In the genomic region with DNA sequence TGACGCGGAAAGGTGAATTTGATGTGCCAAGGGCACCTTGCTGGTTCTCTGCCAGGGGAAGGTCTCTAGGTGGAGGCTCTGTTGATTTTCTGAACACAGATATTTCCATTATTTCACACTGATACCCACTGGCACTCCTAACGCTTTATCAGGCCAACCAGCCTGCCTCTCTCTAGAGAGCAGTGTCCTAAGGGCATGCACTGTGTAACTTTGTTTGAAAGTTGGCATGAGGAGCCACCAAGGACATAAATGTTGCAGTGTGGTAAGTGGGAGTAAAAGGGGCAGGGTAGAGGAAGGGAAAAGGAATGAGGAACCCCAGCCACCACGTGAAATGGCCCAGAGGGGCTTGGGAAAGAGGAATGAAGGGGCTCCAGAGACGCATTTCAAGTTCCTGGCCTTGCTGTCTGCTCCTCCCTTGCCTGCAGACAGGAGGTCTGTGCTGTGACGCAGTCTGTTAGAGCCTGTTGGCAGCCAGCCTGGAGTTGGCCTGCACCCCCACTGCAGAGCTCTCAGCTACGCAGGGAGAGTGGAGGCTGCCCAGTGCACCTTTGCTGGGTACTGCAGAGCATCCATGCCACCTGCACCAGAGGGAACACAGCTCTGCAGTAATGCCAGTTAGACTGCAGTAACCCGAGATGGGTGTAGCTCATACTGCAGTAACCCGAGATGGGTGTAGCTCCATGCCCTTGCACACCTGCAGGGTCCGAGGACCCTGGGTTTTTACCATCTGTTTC, we compare ENCODE assay signal across 1 cellular context.
TF ChIP-seq lines count a peak whose summit lies in the region.

No MANE protein-coding gene starts in this region.

TF ChIP-seq in SK-N-SH, 30 proteins besides CTCF, POLR2A, EP300 and RAD21 (continued from another document):
- TF ChIP-seq, protein P1, sequence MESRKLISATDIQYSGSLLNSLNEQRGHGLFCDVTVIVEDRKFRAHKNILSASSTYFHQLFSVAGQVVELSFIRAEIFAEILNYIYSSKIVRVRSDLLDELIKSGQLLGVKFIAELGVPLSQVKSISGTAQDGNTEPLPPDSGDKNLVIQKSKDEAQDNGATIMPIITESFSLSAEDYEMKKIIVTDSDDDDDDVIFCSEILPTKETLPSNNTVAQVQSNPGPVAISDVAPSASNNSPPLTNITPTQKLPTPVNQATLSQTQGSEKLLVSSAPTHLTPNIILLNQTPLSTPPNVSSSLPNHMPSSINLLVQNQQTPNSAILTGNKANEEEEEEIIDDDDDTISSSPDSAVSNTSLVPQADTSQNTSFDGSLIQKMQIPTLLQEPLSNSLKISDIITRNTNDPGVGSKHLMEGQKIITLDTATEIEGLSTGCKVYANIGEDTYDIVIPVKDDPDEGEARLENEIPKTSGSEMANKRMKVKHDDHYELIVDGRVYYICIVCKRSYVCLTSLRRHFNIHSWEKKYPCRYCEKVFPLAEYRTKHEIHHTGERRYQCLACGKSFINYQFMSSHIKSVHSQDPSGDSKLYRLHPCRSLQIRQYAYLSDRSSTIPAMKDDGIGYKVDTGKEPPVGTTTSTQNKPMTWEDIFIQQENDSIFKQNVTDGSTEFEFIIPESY (IDR thresholded peaks at IDR 0.05; ENCODE audit: borderline replicate concordance, low read depth) = no peak
- TF ChIP-seq NFIC (IDR thresholded peaks at IDR 0.05; ENCODE audit: borderline replicate concordance) (peak; percentile 86), SIN3A (IDR thresholded peaks at IDR 0.05; ENCODE audit: borderline replicate concordance, low read depth, low read length) (no peak), GATA2 (CRISPR knock-in tag; IDR thresholded peaks at IDR 0.05) (peak; percentile 39; the same call in 1 of the 2 replicates), FOXJ3 (CRISPR knock-in tag; IDR thresholded peaks at IDR 0.05) (no peak), TCF12 (IDR thresholded peaks at IDR 0.05) (peak; percentile 25; the same call in 1 of the 2 replicates), MEF2A (IDR thresholded peaks at IDR 0.05; ENCODE audit: borderline replicate concordance, low read depth) (no peak), NRF1 (IDR thresholded peaks at IDR 0.05; ENCODE audit: low read depth, low read length) (no peak), FOSL2 (IDR thresholded peaks at IDR 0.05; ENCODE audit: borderline replicate concordance, low read depth) (no peak), CHD2 (IDR thresholded peaks at IDR 0.05; ENCODE audit: low read length, partially characterized antibody) (peak; percentile 29)
- TF ChIP-seq, protein P2, sequence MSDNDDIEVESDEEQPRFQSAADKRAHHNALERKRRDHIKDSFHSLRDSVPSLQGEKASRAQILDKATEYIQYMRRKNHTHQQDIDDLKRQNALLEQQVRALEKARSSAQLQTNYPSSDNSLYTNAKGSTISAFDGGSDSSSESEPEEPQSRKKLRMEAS (IDR thresholded peaks at IDR 0.05; ENCODE audit: low read depth) = no peak
- TF ChIP-seq, protein P3, sequence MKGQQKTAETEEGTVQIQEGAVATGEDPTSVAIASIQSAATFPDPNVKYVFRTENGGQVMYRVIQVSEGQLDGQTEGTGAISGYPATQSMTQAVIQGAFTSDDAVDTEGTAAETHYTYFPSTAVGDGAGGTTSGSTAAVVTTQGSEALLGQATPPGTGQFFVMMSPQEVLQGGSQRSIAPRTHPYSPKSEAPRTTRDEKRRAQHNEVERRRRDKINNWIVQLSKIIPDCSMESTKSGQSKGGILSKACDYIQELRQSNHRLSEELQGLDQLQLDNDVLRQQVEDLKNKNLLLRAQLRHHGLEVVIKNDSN (IDR thresholded peaks at IDR 0.05; ENCODE audit: borderline replicate concordance, low read depth) = no peak
- TF ChIP-seq, protein P4, sequence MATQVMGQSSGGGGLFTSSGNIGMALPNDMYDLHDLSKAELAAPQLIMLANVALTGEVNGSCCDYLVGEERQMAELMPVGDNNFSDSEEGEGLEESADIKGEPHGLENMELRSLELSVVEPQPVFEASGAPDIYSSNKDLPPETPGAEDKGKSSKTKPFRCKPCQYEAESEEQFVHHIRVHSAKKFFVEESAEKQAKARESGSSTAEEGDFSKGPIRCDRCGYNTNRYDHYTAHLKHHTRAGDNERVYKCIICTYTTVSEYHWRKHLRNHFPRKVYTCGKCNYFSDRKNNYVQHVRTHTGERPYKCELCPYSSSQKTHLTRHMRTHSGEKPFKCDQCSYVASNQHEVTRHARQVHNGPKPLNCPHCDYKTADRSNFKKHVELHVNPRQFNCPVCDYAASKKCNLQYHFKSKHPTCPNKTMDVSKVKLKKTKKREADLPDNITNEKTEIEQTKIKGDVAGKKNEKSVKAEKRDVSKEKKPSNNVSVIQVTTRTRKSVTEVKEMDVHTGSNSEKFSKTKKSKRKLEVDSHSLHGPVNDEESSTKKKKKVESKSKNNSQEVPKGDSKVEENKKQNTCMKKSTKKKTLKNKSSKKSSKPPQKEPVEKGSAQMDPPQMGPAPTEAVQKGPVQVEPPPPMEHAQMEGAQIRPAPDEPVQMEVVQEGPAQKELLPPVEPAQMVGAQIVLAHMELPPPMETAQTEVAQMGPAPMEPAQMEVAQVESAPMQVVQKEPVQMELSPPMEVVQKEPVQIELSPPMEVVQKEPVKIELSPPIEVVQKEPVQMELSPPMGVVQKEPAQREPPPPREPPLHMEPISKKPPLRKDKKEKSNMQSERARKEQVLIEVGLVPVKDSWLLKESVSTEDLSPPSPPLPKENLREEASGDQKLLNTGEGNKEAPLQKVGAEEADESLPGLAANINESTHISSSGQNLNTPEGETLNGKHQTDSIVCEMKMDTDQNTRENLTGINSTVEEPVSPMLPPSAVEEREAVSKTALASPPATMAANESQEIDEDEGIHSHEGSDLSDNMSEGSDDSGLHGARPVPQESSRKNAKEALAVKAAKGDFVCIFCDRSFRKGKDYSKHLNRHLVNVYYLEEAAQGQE (IDR thresholded peaks at IDR 0.05; ENCODE audit: low read depth, low read length) = no peak
